Comparison of ENCODE assay signal across 8 cellular contexts in the genomic region with DNA sequence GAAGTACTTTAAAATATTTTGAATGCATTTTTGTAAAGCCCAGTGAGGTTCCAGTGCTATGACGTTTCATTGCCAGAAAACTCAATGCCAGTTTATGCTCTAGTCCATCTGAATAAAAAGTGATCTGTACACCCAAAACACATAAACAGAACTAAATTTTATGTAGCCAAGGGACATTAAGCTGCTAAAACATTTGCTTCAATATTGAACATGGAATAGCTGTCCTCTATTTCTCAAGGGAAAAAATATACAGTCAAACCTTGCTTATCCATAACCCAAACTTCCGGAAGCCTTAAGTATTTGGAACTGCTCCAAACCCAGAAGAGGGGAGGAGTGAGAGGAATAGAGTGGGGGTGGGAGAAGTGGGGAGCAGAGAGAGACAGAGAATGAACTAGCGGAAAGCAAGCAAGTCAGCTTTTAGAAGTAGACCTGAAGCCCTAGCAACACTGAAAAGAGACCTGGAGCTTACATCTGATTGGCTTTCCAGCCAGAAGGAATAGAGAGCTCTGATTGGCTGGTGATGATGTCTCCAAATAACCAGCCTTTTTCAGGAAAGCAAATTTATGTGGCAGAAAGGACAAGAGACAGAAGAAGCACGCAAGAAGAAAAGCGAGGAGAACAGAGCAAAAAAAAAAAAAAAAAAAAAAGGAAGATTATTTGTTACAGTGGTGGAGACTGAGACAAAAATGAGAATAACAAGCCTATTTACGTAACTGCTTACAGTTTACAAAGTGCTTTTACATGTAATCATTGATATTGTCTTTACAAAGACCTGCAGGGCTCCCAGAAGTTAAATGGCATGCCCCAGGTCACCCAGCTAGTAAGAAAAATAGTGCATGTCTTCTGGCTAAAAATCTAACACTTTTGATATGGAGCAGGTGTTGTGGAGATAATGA.
A peak's percentile ranks its signal among the peaks of the same experiment; 100 is the strongest.
DNase-seq lines count a peak whose midpoint lies in the region; ATAC-seq and TF ChIP-seq lines count a peak whose summit lies in the region.

No MANE protein-coding gene starts in this region.

- in situ Hi-C loops in mammary epithelial cell (cut with MboI; ENCODE audit: low sequenced_read_pairs in 2 of 2), result loop anchor here (5.0 kb wide), 1 partner anchor 525 kb away; the partner anchor contains the start of genes KLLN (in 2 of the 2) and PTEN (in 2 of the 2)

- peaks cover 3% of the 10 kb centered on the region for H3K4me1 Mint-ChIP-seq in GM23338

- H3K27ac Mint-ChIP-seq in GM23338, result no peak overlapping the region

- BruUV-seq in mammary epithelial cell (replicated peaks; lab: Mats Ljungman, UMichigan) (no TSS peak), PC-3 (replicated peaks; lab: Mats Ljungman, UMichigan) (no TSS peak)

- POLR2A ChIA-PET in PC-3 (lab: Charles Lee; ENCODE audit: unreplicated experiment), result no interaction called here

- no peak overlapping the region for H3K27ac ChIP-seq in GM23338 (ENCODE audit: low read depth)
- H3K27ac ChIP-seq in mammary epithelial cell (ENCODE audit: insufficient read depth, low read depth, low read length), result no peak overlapping the region
- H3K27ac ChIP-seq in stomach smooth muscle (ENCODE audit: low read length), result no peak overlapping the region
- H3K27ac ChIP-seq in PC-3 (ENCODE audit: low read length), result no peak overlapping the region

- H3K9me3 ChIP-seq in mammary epithelial cell (replicated peaks; ENCODE audit: insufficient read depth, low read length) (no peaks in the 10 kb centered on the region), stomach smooth muscle (ENCODE audit: control insufficient read depth in 2 of 2, low read length in 2 of 2) (no peaks in the 10 kb centered on the region), PC-3 (ENCODE audit: low read length) (no peaks in the 10 kb centered on the region)

- DNase-seq in EH (ENCODE audit: low read depth) (peak; percentile 59), GM23338 (ENCODE audit: low spot score) (peak; percentile 76), NB4 (ENCODE audit: low read depth) (peak; percentile 88), mammary epithelial cell (peak; percentile 42), iris pigment epithelial cell (ENCODE audit: low read depth) (peak; percentile 98), PC-3 (no peak)
- no peak for DNase-seq in activated CD8-positive, alpha-beta memory T cell treated with anti-CD3 and anti-CD28 coated beads for 24 hours

- no peak for TF ChIP-seq POLR2A in NB4 (IDR thresholded peaks at IDR 0.05; ENCODE audit: extremely low read depth, insufficient read length)

- 0 out of 2 replicates have a peak overlapping the region, but pooled peaks have one; percentile 18 for H2AFZ ChIP-seq in GM23338
- H2AFZ ChIP-seq in mammary epithelial cell (ENCODE audit: low read depth, low read length), result peak overlapping the region; percentile 19
- H2AFZ ChIP-seq in PC-3 (ENCODE audit: low read length), result no peak overlapping the region

- ATAC-seq in GM23338, result peak; percentile 96
- ATAC-seq in PC-3, result no peak

- H3K9me3 Mint-ChIP-seq in GM23338, result peaks cover 4% of the 10 kb centered on the region; the same call in 1 of the 3 replicates

- no peaks in the 10 kb centered on the region for H3K36me3 Mint-ChIP-seq in GM23338 (ENCODE audit: low read depth)

- H3F3A ChIP-seq in GM23338 (replicated peaks; ENCODE audit: low read depth) (no peaks in the 10 kb centered on the region), PC-3 (ENCODE audit: low read length, unreplicated experiment) (no peaks in the 10 kb centered on the region)

- WGBS in mammary epithelial cell (ENCODE audit: low coverage, missing lambda C conversion rate), result 69% methylated on average over 6 of the region's 6 CpGs

- TF ChIP-seq CTCF in GM23338 (conservative IDR thresholded peaks at IDR 0.05; ENCODE audit: low read depth in 2 of 2), result no peak
- no peak for TF ChIP-seq CTCF in NB4 (IDR thresholded peaks at IDR 0.05; ENCODE audit: low read depth, low read length)
- no peak for TF ChIP-seq CTCF in mammary epithelial cell (conservative IDR thresholded peaks at IDR 0.05 in 1 of 2, IDR thresholded peaks at IDR 0.05 in 1 of 2; ENCODE audit: extremely low read depth in 1 of 2, insufficient read depth in 1 of 2, low read depth in 1 of 2, low read length in 2 of 2)
- TF ChIP-seq CTCF in PC-3 (conservative IDR thresholded peaks at IDR 0.05; ENCODE audit: low read depth, low read length), result no peak

- no peak overlapping the region for H3K4me3 ChIP-seq in GM23338
- no peak overlapping the region for H3K4me3 ChIP-seq in NB4 (ENCODE audit: low read depth, low read length)
- H3K4me3 ChIP-seq in mammary epithelial cell (replicated peaks in 1 of 3; ENCODE audit: insufficient read depth in 1 of 3, low read depth in 2 of 3, low read length in 3 of 3), result no peak overlapping the region
- peak overlapping the region; percentile 52 to 54 for H3K4me3 ChIP-seq in stomach smooth muscle (ENCODE audit: low read length in 2 of 2)
- no peak overlapping the region for H3K4me3 ChIP-seq in PC-3 (ENCODE audit: low read length)

- peaks cover 3% of the 10 kb centered on the region for H3K4me1 ChIP-seq in GM23338 (ENCODE audit: insufficient read depth)
- peaks cover 26% of the 10 kb centered on the region for H3K4me1 ChIP-seq in mammary epithelial cell (ENCODE audit: insufficient read depth, low read length)
- no peaks in the 10 kb centered on the region for H3K4me1 ChIP-seq in stomach smooth muscle (ENCODE audit: control insufficient read depth, insufficient read depth, low read length)
- no peaks in the 10 kb centered on the region for H3K4me1 ChIP-seq in PC-3 (ENCODE audit: insufficient read depth, low read length)

- H4K20me1 ChIP-seq in GM23338 (replicated peaks; ENCODE audit: insufficient read depth) (no peaks in the 10 kb centered on the region), mammary epithelial cell (ENCODE audit: insufficient read depth, low read length) (no peaks in the 10 kb centered on the region), PC-3 (ENCODE audit: low read length) (no peaks in the 10 kb centered on the region)

- no peaks in the 10 kb centered on the region for H3K27me3 Mint-ChIP-seq in GM23338 (ENCODE audit: insufficient read depth, low read depth, poor library complexity)

- H3K27me3 ChIP-seq in GM23338 (ENCODE audit: insufficient read depth) (no peaks in the 10 kb centered on the region), mammary epithelial cell (ENCODE audit: insufficient read depth, low read length) (no peaks in the 10 kb centered on the region), stomach smooth muscle (ENCODE audit: control insufficient read depth in 1 of 2, insufficient read depth in 2 of 2, low read length in 2 of 2) (no peaks in the 10 kb centered on the region), PC-3 (ENCODE audit: low read length) (no peaks in the 10 kb centered on the region)

- CTCF ChIA-PET in mammary epithelial cell (lab: Charles Lee; ENCODE audit: low non-redundant PET) (interaction anchor here (0.6 kb wide), 1 partner anchor 292 kb away, joined by 3 read pairs; no protein-coding TSS in a partner anchor), PC-3 (lab: Charles Lee) (no interaction called here)

- dilution Hi-C loops in mammary epithelial cell (cut with HindIII; ENCODE audit: low sequenced_read_pairs), result no loop called here

- no peaks in the 10 kb centered on the region for H3K79me2 ChIP-seq in GM23338 (replicated peaks; ENCODE audit: insufficient read depth)
- H3K79me2 ChIP-seq in mammary epithelial cell (ENCODE audit: insufficient read depth, low read length), result no peaks in the 10 kb centered on the region
- H3K79me2 ChIP-seq in PC-3 (ENCODE audit: low read length), result no peaks in the 10 kb centered on the region

- H3K4me3 Mint-ChIP-seq in GM23338, result no peak overlapping the region

- intact Hi-C loops in mammary epithelial cell (cut with micrococcal nuclease), result loop anchor here (5.0 to 10.0 kb wide), 2 partner anchors 270 to 412 kb away; no protein-coding TSS in a partner anchor
- intact Hi-C loops in PC-3 (cut with micrococcal nuclease), result no loop called here

- peak overlapping the region; percentile 48; the same call in 1 of the 2 replicates for H3K4me2 ChIP-seq in GM23338
- H3K4me2 ChIP-seq in mammary epithelial cell (ENCODE audit: insufficient read depth, low read depth, low read length), result no peak overlapping the region
- no peak overlapping the region for H3K4me2 ChIP-seq in PC-3 (ENCODE audit: low read length)

- no peaks in the 10 kb centered on the region for H3K36me3 ChIP-seq in GM23338 (ENCODE audit: insufficient read depth)
- no peaks in the 10 kb centered on the region for H3K36me3 ChIP-seq in mammary epithelial cell (ENCODE audit: insufficient read depth, low read length)
- H3K36me3 ChIP-seq in stomach smooth muscle (ENCODE audit: control insufficient read depth in 2 of 2, insufficient read depth in 2 of 2, low read length in 2 of 2), result no peaks in the 10 kb centered on the region
- no peaks in the 10 kb centered on the region for H3K36me3 ChIP-seq in PC-3 (ENCODE audit: low read depth, low read length)

- H3K9ac ChIP-seq in mammary epithelial cell (ENCODE audit: insufficient read depth, low read length) (no peak overlapping the region), stomach smooth muscle (ENCODE audit: low read length in 2 of 2) (peak overlapping the region in 1 of 2 donors; percentile 53), PC-3 (ENCODE audit: low read length) (no peak overlapping the region)

- H3K9me2 ChIP-seq in GM23338 (ENCODE audit: insufficient read depth) (no peaks in the 10 kb centered on the region), PC-3 (replicated peaks; ENCODE audit: low read length) (no peaks in the 10 kb centered on the region)

TF ChIP-seq in GM23338, 12 proteins besides CTCF, POLR2A, EP300 and RAD21 (continues in another document):
- TF ChIP-seq ZNF114 (CRISPR knock-in tag; IDR thresholded peaks at IDR 0.05), result no peak

Comparison
In these comparisons a context has a peak if more than half of its experiments do, and no peak if none do; other contexts are left out.
1. DNase-seq: peak in EH (single experiment), GM23338 (single experiment), NB4 (single experiment), mammary epithelial cell (single experiment) and iris pigment epithelial cell (single experiment); none in PC-3 (single experiment) and activated CD8-positive, alpha-beta memory T cell treated with anti-CD3 and anti-CD28 coated beads for 24 hours (single experiment).
2. H3K4me3 ChIP-seq: peak in stomach smooth muscle (2 of 2); none in GM23338 (single experiment), NB4 (single experiment), mammary epithelial cell (0 of 3) and PC-3 (single experiment).